ENCODE assay signal across 29 cellular contexts in the genomic region with DNA sequence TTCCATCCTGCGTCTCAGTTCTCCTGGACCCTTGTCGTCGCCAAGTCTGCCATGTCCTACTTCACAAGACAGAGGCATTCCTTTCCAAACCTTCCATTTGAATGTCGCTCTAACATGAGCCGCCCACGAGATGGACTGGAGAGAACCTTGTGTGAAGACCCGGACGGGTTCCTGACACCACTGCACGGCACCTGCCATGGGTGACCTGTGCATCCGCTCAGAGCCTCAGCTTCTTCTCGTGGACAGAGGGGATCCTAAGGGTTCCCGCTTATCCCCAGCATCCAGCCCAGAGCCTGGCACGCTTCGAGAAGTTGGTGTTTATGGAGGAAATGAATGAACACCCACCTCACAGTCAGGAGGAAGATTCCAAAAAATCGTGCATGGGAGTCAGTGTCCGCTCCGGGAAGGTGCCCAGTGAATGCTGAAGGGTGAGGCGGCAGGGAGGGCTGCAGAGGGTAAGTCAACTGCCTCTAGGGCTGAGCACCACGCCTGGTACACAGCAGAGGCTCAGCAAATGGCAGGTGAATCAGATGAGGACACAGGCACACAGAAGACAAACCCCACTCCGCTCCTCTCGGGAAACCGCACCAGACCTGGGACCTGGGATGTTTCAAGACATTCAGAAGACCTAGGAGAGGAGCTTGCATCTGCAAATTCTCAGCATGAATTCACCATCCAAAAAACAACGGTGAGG.
"Had no signal": no experiment of that assay in that cellular context is flagged by ENCODE, and none has a peak within 500 bp of the region (broad histone marks: within the 10 kb centered on the region; RNA-seq: fewer than 3 reads in every experiment).

No MANE protein-coding gene starts in this region.

- H3K4me3 ChIP-seq: esophagus muscularis mucosa, gastrocnemius medialis, heart left ventricle had no signal

- H3K4me3 Mint-ChIP-seq: activated CD4-positive, alpha-beta T cell treated with anti-CD3 and anti-CD28 coated beads, Interleukin-2, amount 10 ng/mL, durations not matched to agents 7 days and 5 days; activated CD8-positive, alpha-beta T cell treated with anti-CD3 and anti-CD28 coated beads for 36 hours; activated naive CD8-positive, alpha-beta T cell; activated T-cell treated with anti-CD3 and anti-CD28 coated beads, Interleukin-2, amount 50 U/mL, for 4 hours; activated T-helper 17 cell treated with anti-CD3 and anti-CD28 coated beads, Interleukin-2, amount 50 U/mL, for 72 hours; effector memory CD8-positive, alpha-beta T cell; T-helper 17 cell; T-helper 2 cell treated with Interferon-gamma antibody and Interleukin-4, amounts not matched to agents 5 μg/mL and 100 μg/mL, for 36 hours; WTC11 had no signal

- H3K36me3 Mint-ChIP-seq: activated naive CD8-positive, alpha-beta T cell had no signal

- H3K9me3 Mint-ChIP-seq: activated CD4-positive, alpha-beta T cell treated with anti-CD3 and anti-CD28 coated beads, Interleukin-2, amount 10 ng/mL, durations not matched to agents 7 days and 5 days; activated CD8-positive, alpha-beta T cell treated with anti-CD3 and anti-CD28 coated beads for 36 hours; activated T-cell treated with anti-CD3 and anti-CD28 coated beads, Interleukin-2, amount 50 U/mL, for 4 hours; activated T-helper 17 cell treated with anti-CD3 and anti-CD28 coated beads, Interleukin-2, amount 50 U/mL, for 72 hours; effector memory CD8-positive, alpha-beta T cell; T-helper 2 cell treated with Interferon-gamma antibody and Interleukin-4, amounts not matched to agents 5 μg/mL and 100 μg/mL, for 36 hours had no signal

- H3K36me3 ChIP-seq: brain microvascular endothelial cell, esophagus muscularis mucosa, gastrocnemius medialis, heart left ventricle had no signal

- H3K27me3 ChIP-seq: brain microvascular endothelial cell, foreskin keratinocyte, heart left ventricle had no signal

- H3K4me1 ChIP-seq: foreskin keratinocyte, gastrocnemius medialis had no signal

- H3K9me3 ChIP-seq: gastrocnemius medialis had no signal

- H3K27ac ChIP-seq: brain microvascular endothelial cell, esophagus muscularis mucosa, foreskin keratinocyte, gastrocnemius medialis, heart left ventricle had no signal

- DNase-seq: activated CD4-positive, alpha-beta T cell treated with anti-CD3 and anti-CD28 coated beads for 1 hour; activated CD4-positive, alpha-beta T cell treated with anti-CD3 and anti-CD28 coated beads for 4 hours; activated CD4-positive, alpha-beta T cell treated with anti-CD3 and anti-CD28 coated beads, Interleukin-2, amount 10 ng/mL, durations not matched to agents 7 days and 5 days; activated CD4-positive, alpha-beta T cell treated with anti-CD3 and anti-CD28 coated beads, Interleukin-2, amount 50 U/mL, for 4 hours; activated CD8-positive, alpha-beta memory T cell treated with anti-CD3 and anti-CD28 coated beads for 24 hours; activated CD8-positive, alpha-beta T cell treated with anti-CD3 and anti-CD28 coated beads for 36 hours; activated effector memory CD4-positive, alpha-beta T cell treated with Interleukin-2 at 50 U/mL for 16 hours; activated gamma-delta T cell treated with Interleukin-2 at 50 U/mL for 16 hours; activated naive CD4-positive, alpha-beta T cell treated with anti-CD3 and anti-CD28 coated beads, Interleukin-2, amount 50 U/mL, for 16 hours; activated naive CD4-positive, alpha-beta T cell treated with Interleukin-2 at 50 U/mL for 16 hours; activated T-cell treated with anti-CD3 and anti-CD28 coated beads, Interleukin-2, amount 50 U/mL, for 4 hours; amniotic stem cell; anterior cingulate cortex; brain microvascular endothelial cell; cortex of kidney; dermis blood vessel endothelial cell; effector CD4-positive, alpha-beta T cell; effector memory CD8-positive, alpha-beta T cell; erythroblast; foreskin keratinocyte; gastrocnemius medialis; glutamatergic neuron; T-helper 17 cell had no signal

- H3K4me1 Mint-ChIP-seq: activated T-helper 17 cell treated with anti-CD3 and anti-CD28 coated beads, Interleukin-2, amount 50 U/mL, for 72 hours had no signal

- H3K27ac Mint-ChIP-seq: activated CD4-positive, alpha-beta T cell treated with anti-CD3 and anti-CD28 coated beads, Interleukin-2, amount 10 ng/mL, durations not matched to agents 7 days and 5 days; activated CD8-positive, alpha-beta T cell treated with anti-CD3 and anti-CD28 coated beads for 36 hours; activated naive CD8-positive, alpha-beta T cell; activated T-helper 17 cell treated with anti-CD3 and anti-CD28 coated beads, Interleukin-2, amount 50 U/mL, for 72 hours; effector memory CD8-positive, alpha-beta T cell; T-helper 17 cell; T-helper 2 cell treated with Interferon-gamma antibody and Interleukin-4, amounts not matched to agents 5 μg/mL and 100 μg/mL, for 36 hours; WTC11 had no signal
